In genomic region chr2:44171018-44171417, GRCh38 we compare ENCODE assay signal across 8 cellular contexts. TPM values are rescaled to one million over a fixed set of nuclear protein-coding genes. Genes with fewer than 3 reads are reported as not detected.
DNase-seq lines count a peak whose midpoint lies in the region; ATAC-seq, FAIRE-seq and TF ChIP-seq lines count a peak whose summit lies in the region.

No MANE protein-coding gene starts in this region.

- 4 to 13% (median 9%) methylated on average over 2 of the region's 2 CpGs for WGBS in ovary, 3 donors

- TF ChIP-seq EP300 in ovary (IDR thresholded peaks at IDR 0.05): no peak

- H3K27me3 ChIP-seq in Panc1 (ENCODE audit: control insufficient read depth, insufficient read depth, low read length) (no peaks in the 10 kb centered on the region), endothelial cell of umbilical vein (ENCODE audit: control insufficient read depth in 2 of 2, insufficient read depth in 2 of 2, low read length in 2 of 2) (peaks cover 0 to 5% of the 10 kb centered on the region in 2 experiments), ovary (no peaks in the 10 kb centered on the region)

- TF ChIP-seq CTCF in Panc1 (IDR thresholded peaks at IDR 0.05) (no peak), endothelial cell of umbilical vein (IDR thresholded peaks at IDR 0.05; ENCODE audit: extremely low read depth in 1 of 2, insufficient read depth in 1 of 2, low read depth in 1 of 2, low read length in 2 of 2) (no peak), ovary (IDR thresholded peaks at IDR 0.05) (no peak), D721Med (IDR thresholded peaks at IDR 0.05; ENCODE audit: insufficient read depth, missing control alignments) (no peak)

- no peaks in the 10 kb centered on the region for H3K9me1 ChIP-seq in endothelial cell of umbilical vein (replicated peaks; ENCODE audit: control insufficient read depth, extremely low read depth, insufficient read depth, low read length)

- no peak overlapping the region for H2AFZ ChIP-seq in endothelial cell of umbilical vein (ENCODE audit: low read depth, low read length)

- in situ Hi-C loops in Panc1 (cut with HindIII; ENCODE audit: low pct_unique_long_range_greater_than_20kb, low sequenced_read_pairs): no loop called here

- H3K36me3 ChIP-seq in Panc1 (ENCODE audit: control insufficient read depth, insufficient read depth, low read length) (peaks cover 2% of the 10 kb centered on the region; the same call in 1 of the 2 replicates), endothelial cell of umbilical vein (ENCODE audit: control insufficient read depth in 2 of 2, extremely low read depth in 1 of 2, insufficient read depth in 2 of 2, low read length in 2 of 2) (no peaks in the 10 kb centered on the region), ovary (no peaks in the 10 kb centered on the region)

- POLR2A ChIA-PET in Panc1 (lab: Charles Lee): interaction anchor here (0.9 kb wide), 1 partner anchor 11 kb away, joined by 3 read pairs; no protein-coding TSS in a partner anchor
- POLR2A ChIA-PET in endothelial cell of umbilical vein (lab: Charles Lee): no interaction called here

- intact Hi-C loops in Panc1 (cut with micrococcal nuclease; ENCODE audit: unreplicated experiment) (no loop called here), endothelial cell of umbilical vein (cut with micrococcal nuclease) (no loop called here), ovary (cut with DNase I) (no loop called here)

- H3K27ac ChIP-seq in Panc1 (ENCODE audit: low read length) (peak overlapping the region; percentile 95), endothelial cell of umbilical vein (ENCODE audit: insufficient read depth, low read depth, low read length) (no peak overlapping the region), ovary (no peak overlapping the region)

- peak overlapping the region; percentile 90 for H3K9ac ChIP-seq in endothelial cell of umbilical vein (replicated peaks; ENCODE audit: extremely low read depth, insufficient read depth, low read length)

- H3K4me3 ChIP-seq in Panc1 (ENCODE audit: low read depth in 2 of 2, low read length in 2 of 2) (peak overlapping the region; percentile 90 to 99), endothelial cell of umbilical vein (replicated peaks in 1 of 3; ENCODE audit: insufficient read depth in 1 of 3, low read depth in 1 of 3, low read length in 3 of 3) (peak overlapping the region in 1 of 3 experiments; percentile 96), ovary (peak overlapping the region; percentile 92)

- CTCF ChIA-PET in Panc1 (lab: Charles Lee): no interaction called here
- CTCF ChIA-PET in endothelial cell of umbilical vein (lab: Charles Lee): interaction anchor here (1.0 to 2.5 kb wide), 6 partner anchors 10 to 127 kb away, joined by 3 to 9 read pairs (median 6); no protein-coding TSS in a partner anchor

- ATAC-seq in Panc1 (no peak), HG03135 (IDR thresholded peaks at IDR 0.05; ENCODE audit: unreplicated experiment) (no peak), HG03439 (IDR thresholded peaks at IDR 0.05; ENCODE audit: unreplicated experiment) (no peak)

- H3K4me1 ChIP-seq in Panc1 (ENCODE audit: control insufficient read depth, insufficient read depth, low read length): peaks cover 2% of the 10 kb centered on the region; the same call in 1 of the 2 replicates
- H3K4me1 ChIP-seq in endothelial cell of umbilical vein (ENCODE audit: control insufficient read depth, extremely low read depth, insufficient read depth, low read length): peaks cover 15% of the 10 kb centered on the region
- H3K4me1 ChIP-seq in ovary (ENCODE audit: insufficient read depth): peaks cover 6% of the 10 kb centered on the region

- peaks cover 57% of the 10 kb centered on the region for H3K79me2 ChIP-seq in endothelial cell of umbilical vein (ENCODE audit: control insufficient read depth, insufficient read depth, low read length)

- no peak for DNase-seq in Panc1 (ENCODE audit: low read depth, low spot score)
- peak; percentile 41 for DNase-seq in endothelial cell of umbilical vein (ENCODE audit: low read depth, low spot score)
- DNase-seq in ovary: no peak
- DNase-seq in stimulated activated CD4-positive, alpha-beta T cell treated with anti-CD3 and anti-CD28 coated beads, Interleukin-12 subunit alpha, Interleukin-12 subunit beta, amount 100 ng/mL, for 4 hours: no peak
- DNase-seq in D721Med (ENCODE audit: insufficient read length, low spot score): no peak

- dilution Hi-C loops in endothelial cell of umbilical vein (cut with MboI; ENCODE audit: extremely low pct_ligation_motif_present, low sequenced_read_pairs): no loop called here

- TF ChIP-seq POLR2A in endothelial cell of umbilical vein (IDR thresholded peaks at IDR 0.05; ENCODE audit: low read depth, low read length): no peak
- no peak for TF ChIP-seq POLR2A in ovary (IDR thresholded peaks at IDR 0.05)

- BruUV-seq in Panc1 (replicated peaks; lab: Mats Ljungman, UMichigan) (no TSS peak), endothelial cell of umbilical vein (replicated peaks; lab: Mats Ljungman, UMichigan) (no TSS peak)

- peak; percentile 79 for FAIRE-seq in G401.6 (lab: Jason Lieb, UNC)
- peak; percentile 59 for FAIRE-seq in endothelial cell of umbilical vein (lab: Jason Lieb, UNC)
- FAIRE-seq in D721Med (lab: Jason Lieb, UNC): no peak

- H3K4me2 ChIP-seq in endothelial cell of umbilical vein (ENCODE audit: insufficient read depth, low read length): peak overlapping the region; percentile 99

- H4K20me1 ChIP-seq in endothelial cell of umbilical vein (replicated peaks; ENCODE audit: control insufficient read depth, extremely low read depth, insufficient read depth, low read length): peaks cover 2% of the 10 kb centered on the region

- H3K9me3 ChIP-seq in Panc1 (ENCODE audit: control insufficient read depth, insufficient read depth, low read depth, low read length) (no peaks in the 10 kb centered on the region), endothelial cell of umbilical vein (replicated peaks; ENCODE audit: control insufficient read depth, insufficient read depth, low read length) (no peaks in the 10 kb centered on the region), ovary (no peaks in the 10 kb centered on the region)

TF ChIP-seq in endothelial cell of umbilical vein, 7 proteins besides CTCF, POLR2A, EP300 and RAD21:
- TF ChIP-seq FOS (IDR thresholded peaks at IDR 0.05; ENCODE audit: borderline replicate concordance, insufficient read depth, low read length) (peak; percentile 7), EZH2 (IDR thresholded peaks at IDR 0.05; ENCODE audit: borderline replicate concordance, low read depth, low read length, severe bottlenecking) (no peak)

RNA-seq across cellular contexts. Expression of gene PPM1B, which starts 2.3 kb away (rescaled TPM):
- total RNA-seq in Panc1 (2021; ENCODE audit: unreplicated experiment) (36.0 TPM), endothelial cell of umbilical vein (24.1 and 26.0 TPM in 2 replicates), ovary (10 to 100 TPM; 31.2 to 43.4 (median 35.7) TPM)
- polyA plus RNA-seq in Panc1 (2012; ENCODE audit: insufficient read length): 32.7 TPM
- polyA plus RNA-seq in endothelial cell of umbilical vein (6.7 and 8.0 TPM in 2 replicates), ovary (10 to 100 TPM; 27.6 to 35.8 TPM)
- polyA plus RNA-seq in endothelial cell of umbilical vein (2011; cell fraction: cytosol; rRNA removed): 9.8 and 11.6 TPM in 2 replicates
- 13.0 and 18.2 TPM in 2 replicates for polyA plus RNA-seq in endothelial cell of umbilical vein (2011; cell fraction: nucleus; rRNA removed)
- polyA plus RNA-seq in endothelial cell of umbilical vein (2012): 24.9 and 25.5 TPM in 2 replicates
- polyA minus RNA-seq in endothelial cell of umbilical vein: 40.6 and 46.7 TPM in 2 replicates
- polyA minus RNA-seq in endothelial cell of umbilical vein (2011; cell fraction: cytosol; rRNA and poly(A)+ RNA removed): 21.5 TPM
- 38.7 and 46.2 TPM in 2 replicates for polyA minus RNA-seq in endothelial cell of umbilical vein (2011; cell fraction: nucleus; rRNA and poly(A)+ RNA removed)
